In genomic region chr15:91782221-91782620, GRCh38 we compare ENCODE assay signal across 27 cellular contexts.
DNase-seq lines count a peak whose midpoint lies in the region; ATAC-seq and TF ChIP-seq lines count a peak whose summit lies in the region.
"Had no signal": no experiment of that assay in that cellular context is flagged by ENCODE, and none has a peak within 500 bp of the region (broad histone marks: within the 10 kb centered on the region; RNA-seq: fewer than 3 reads in every experiment).

No MANE protein-coding gene starts in this region.

- H3K9me3 Mint-ChIP-seq in immature natural killer cell: no peaks in the 10 kb centered on the region
- H3K9me3 Mint-ChIP-seq: activated T-helper 17 cell treated with anti-CD3 and anti-CD28 coated beads, Interleukin-2, amount 50 U/mL, for 72 hours; CD4-positive, alpha-beta memory T cell; nephron progenitor cell had no signal

- H2AFZ ChIP-seq in mesenchymal stem cell (ENCODE audit: low read depth, low read length): no peak overlapping the region

- no peak overlapping the region for H2BK120ac ChIP-seq in mesenchymal stem cell (ENCODE audit: low read depth, low read length)

- H3K27ac ChIP-seq in lung (ENCODE audit: low read depth in 1 of 2, low read length in 1 of 2) (no peak overlapping the region), mesenchymal stem cell (ENCODE audit: low read length, poor library complexity, severe bottlenecking) (no peak overlapping the region)
- H3K27ac ChIP-seq: brain microvascular endothelial cell, esophagus squamous epithelium, tibial artery had no signal

- no peaks in the 10 kb centered on the region for H3K79me1 ChIP-seq in mesenchymal stem cell (replicated peaks; ENCODE audit: low read length, poor library complexity, severe bottlenecking)

- no peak overlapping the region for H2AK5ac ChIP-seq in mesenchymal stem cell (ENCODE audit: low read length, severe bottlenecking)

- ATAC-seq in lung (ENCODE audit: insufficient read depth, low FRiP score): no peak
- ATAC-seq: activated T-helper 17 cell treated with anti-CD3 and anti-CD28 coated beads, Interleukin-2, amount 50 U/mL, for 72 hours; Panc1 had no signal

- H3K36me3 ChIP-seq in lung (ENCODE audit: control insufficient read depth in 2 of 2, insufficient read depth in 2 of 2, low read length in 2 of 2): no peaks in the 10 kb centered on the region
- no peaks in the 10 kb centered on the region for H3K36me3 ChIP-seq in mesenchymal stem cell (ENCODE audit: control insufficient read depth in 1 of 2, insufficient read depth in 2 of 2, low read depth in 1 of 2, low read length in 2 of 2)
- H3K36me3 ChIP-seq: brain microvascular endothelial cell, esophagus squamous epithelium, tibial artery had no signal

- H3K36me3 Mint-ChIP-seq in immature natural killer cell: no peaks in the 10 kb centered on the region
- H3K36me3 Mint-ChIP-seq: CD4-positive, alpha-beta memory T cell had no signal

- H4K91ac ChIP-seq in mesenchymal stem cell (ENCODE audit: low read length): no peak overlapping the region

- H3K27me3 ChIP-seq in lung (ENCODE audit: control insufficient read depth, insufficient read depth): no peaks in the 10 kb centered on the region
- peaks cover 0 to 9% of the 10 kb centered on the region in 2 experiments for H3K27me3 ChIP-seq in mesenchymal stem cell (ENCODE audit: control insufficient read depth in 1 of 2, insufficient read depth in 1 of 2, low read length in 2 of 2)
- H3K27me3 ChIP-seq: brain microvascular endothelial cell had no signal

- H3K14ac ChIP-seq in mesenchymal stem cell (ENCODE audit: low read length in 2 of 2): no peak overlapping the region

- H3K9me3 ChIP-seq in lung (ENCODE audit: control insufficient read depth in 2 of 2, insufficient read depth in 1 of 2, low read length in 1 of 2): no peaks in the 10 kb centered on the region
- no peaks in the 10 kb centered on the region for H3K9me3 ChIP-seq in mesenchymal stem cell (ENCODE audit: control insufficient read depth, low read length)
- H3K9me3 ChIP-seq: tibial artery had no signal

- no peak overlapping the region for H3K4ac ChIP-seq in mesenchymal stem cell (ENCODE audit: low read depth in 1 of 2, low read length in 2 of 2)

- no peak for TF ChIP-seq CTCF in lung (IDR thresholded peaks at IDR 0.05; ENCODE audit: control extremely low read depth, extremely low read depth)

- 30 to 31% methylated on average over 6 of the region's 6 CpGs for WGBS in lung, 2 donors
- WGBS in mesenchymal stem cell: 62% methylated on average over 4 of the region's 6 CpGs

- no peak overlapping the region for H4K8ac ChIP-seq in mesenchymal stem cell (ENCODE audit: low read length)

- H3K27ac Mint-ChIP-seq in immature natural killer cell: no peak overlapping the region
- H3K27ac Mint-ChIP-seq: activated T-helper 17 cell treated with anti-CD3 and anti-CD28 coated beads, Interleukin-2, amount 50 U/mL, for 72 hours; B cell; CD4-positive, alpha-beta memory T cell; nephron progenitor cell had no signal

- no peak overlapping the region for H2BK15ac ChIP-seq in mesenchymal stem cell (ENCODE audit: low read depth, poor library complexity, severe bottlenecking)

- H3K4me3 ChIP-seq in lung (no peak overlapping the region), mesenchymal stem cell (ENCODE audit: insufficient read depth in 1 of 2, low read depth in 1 of 2, low read length in 2 of 2) (no peak overlapping the region)
- H3K4me3 ChIP-seq: esophagus squamous epithelium, tibial artery had no signal

- DNase-seq in NCI-H748 (lab: John Stamatoyannopoulos, UW; ENCODE audit: unreplicated experiment): peak; percentile 43
- DNase-seq in NCI-H748 treated with DMSO at 0.1 percent for 48 hours (lab: John Stamatoyannopoulos, UW): no peak
- DNase-seq in DMS153 treated with DMSO at 0.1 percent for 48 hours (lab: John Stamatoyannopoulos, UW; ENCODE audit: unreplicated experiment): peak; percentile 16
- peak; percentile 79 for DNase-seq in NCI-H69 (lab: John Stamatoyannopoulos, UW)
- peak; percentile 53 for DNase-seq in lung (ENCODE audit: low spot score)
- DNase-seq in mesenchymal stem cell: no peak
- no peak for DNase-seq in AG08395 (ENCODE audit: low spot score)
- DNase-seq in immature natural killer cell: no peak
- DNase-seq: activated CD4-positive, alpha-beta T cell treated with anti-CD3 and anti-CD28 coated beads for 48 hours; activated naive CD4-positive, alpha-beta T cell treated with anti-CD3 and anti-CD28 coated beads, Interleukin-2, amount 50 U/mL, for 16 hours; brain microvascular endothelial cell; CD4-positive, alpha-beta memory T cell; DMS 273 treated with DMSO at 0.1 percent for 48 hours; esophagus squamous epithelium; foreskin melanocyte; HCEC 1CT; NCI-H1092 treated with DMSO at 0.1 percent for 48 hours; NCI-H2171; NCI-H524; nephron progenitor cell; SIG-M5; stimulated activated CD4-positive, alpha-beta T cell treated with anti-CD3 and anti-CD28 coated beads, Interleukin-4, amount 100 ng/mL, for 24 hours; T-helper 9 cell; tibial artery had no signal

- H3K23ac ChIP-seq in mesenchymal stem cell (ENCODE audit: low read length in 2 of 2): no peak overlapping the region

- H3K27me3 Mint-ChIP-seq in immature natural killer cell (ENCODE audit: low read depth in 3 of 3): peaks cover 3 to 5% (median 4%) of the 10 kb centered on the region in 3 donors

- no peaks in the 10 kb centered on the region for H3K4me1 Mint-ChIP-seq in immature natural killer cell
- H3K4me1 Mint-ChIP-seq: activated T-helper 17 cell treated with anti-CD3 and anti-CD28 coated beads, Interleukin-2, amount 50 U/mL, for 72 hours; B cell; CD4-positive, alpha-beta memory T cell had no signal

- no peak overlapping the region for H2BK12ac ChIP-seq in mesenchymal stem cell (ENCODE audit: low read length in 2 of 2)

- no peak overlapping the region for H3K9ac ChIP-seq in mesenchymal stem cell (ENCODE audit: low read length)

- H2BK5ac ChIP-seq in mesenchymal stem cell (ENCODE audit: low read depth, low read length, poor library complexity, severe bottlenecking): no peak overlapping the region

- H3K4me2 ChIP-seq in mesenchymal stem cell (ENCODE audit: low read length, poor library complexity, severe bottlenecking): no peak overlapping the region

- H3K18ac ChIP-seq in mesenchymal stem cell (ENCODE audit: low read depth in 1 of 2, low read length in 2 of 2): no peak overlapping the region

- H3K4me3 Mint-ChIP-seq in immature natural killer cell: no peak overlapping the region
- H3K4me3 Mint-ChIP-seq: activated T-helper 17 cell treated with anti-CD3 and anti-CD28 coated beads, Interleukin-2, amount 50 U/mL, for 72 hours; B cell; CD4-positive, alpha-beta memory T cell; nephron progenitor cell had no signal

- H3K4me1 ChIP-seq in lung (ENCODE audit: control insufficient read depth in 2 of 2, insufficient read depth in 2 of 2, low read length in 2 of 2) (peaks cover 0 to 1% of the 10 kb centered on the region in 2 donors), mesenchymal stem cell (ENCODE audit: control insufficient read depth, insufficient read depth, low read depth, low read length) (no peaks in the 10 kb centered on the region)
- H3K4me1 ChIP-seq: tibial artery had no signal

Comparison
In these comparisons a context has a peak if more than half of its experiments do, and no peak if none do; other contexts are left out.
1. DNase-seq: peak in NCI-H748 (single experiment), DMS153 treated with DMSO at 0.1 percent for 48 hours (single experiment), NCI-H69 (single experiment) and lung (single experiment); none in NCI-H748 treated with DMSO at 0.1 percent for 48 hours (single experiment), mesenchymal stem cell (single experiment), AG08395 (single experiment) and immature natural killer cell (0 of 3).